11 cellular contexts compared by ENCODE assay signal in the genomic region with DNA sequence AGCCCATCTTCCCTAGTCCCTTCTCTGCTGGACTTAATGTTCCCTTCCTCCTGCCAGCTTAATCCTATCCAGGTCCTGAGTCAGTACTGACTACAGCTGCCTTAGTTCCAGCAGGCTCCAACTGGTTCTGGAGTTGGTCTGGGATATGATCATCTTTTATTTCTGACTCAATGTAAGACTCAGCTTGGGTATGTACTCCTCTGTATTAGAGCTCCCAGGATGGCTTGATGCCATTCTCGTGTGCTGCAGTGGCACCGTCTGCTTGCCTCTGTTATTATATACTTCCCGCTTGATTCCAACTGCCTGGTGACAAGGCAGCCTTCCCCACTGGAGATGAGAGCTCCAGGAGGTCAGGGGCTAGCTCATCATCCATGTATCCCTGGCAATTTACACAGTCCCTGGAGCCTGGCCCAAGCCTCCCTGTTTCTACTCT.
DNase-seq lines count a peak whose midpoint lies in the region; ATAC-seq and TF ChIP-seq lines count a peak whose summit lies in the region.
"Had no signal": no experiment of that assay in that cellular context is flagged by ENCODE, and none has a peak within 500 bp of the region (broad histone marks: within the 10 kb centered on the region; RNA-seq: fewer than 3 reads in every experiment).

No MANE protein-coding gene starts in this region.

- no peaks in the 10 kb centered on the region for H3K36me3 ChIP-seq in prostate gland
- H3K36me3 ChIP-seq: BLaER1 treated with 17β-estradiol and CSF1 and Interleukin-3, amounts not matched to agents 10 nM and 100 nM had no signal

- H3K27me3 ChIP-seq in prostate gland (replicated peaks; ENCODE audit: insufficient read depth), result no peaks in the 10 kb centered on the region
- H3K27me3 ChIP-seq: BLaER1 treated with 17β-estradiol and CSF1 and Interleukin-3, amounts not matched to agents 10 nM and 100 nM had no signal

- no peak for TF ChIP-seq POLR2A in prostate gland (IDR thresholded peaks at IDR 0.05)

- H3K27ac ChIP-seq in angular gyrus (ENCODE audit: low read depth, low read length) (peak overlapping the region; percentile 50), prostate gland (no peak overlapping the region)
- H3K27ac ChIP-seq: BLaER1 treated with 17β-estradiol and CSF1 and Interleukin-3, amounts not matched to agents 10 nM and 100 nM had no signal

- peak; percentile 98 for ATAC-seq in left ventricle myocardium superior

- no peaks in the 10 kb centered on the region for H3K9me3 ChIP-seq in prostate gland

- peak; percentile 3 for DNase-seq in GM04503 (ENCODE audit: low read depth)
- DNase-seq in left ventricle myocardium superior, result peak; percentile 57
- peak; percentile 39 for DNase-seq in skeletal muscle cell (ENCODE audit: low read depth)
- no peak for DNase-seq in foreskin melanocyte
- DNase-seq in NCI-H524 treated with DMSO at 0.1 percent for 48 hours (lab: John Stamatoyannopoulos, UW), result no peak
- DNase-seq in prostate gland (ENCODE audit: low spot score), result no peak
- no peak for DNase-seq in NCI-H1930 (lab: John Stamatoyannopoulos, UW)
- DNase-seq: T1000 had no signal

- intact Hi-C loops in left ventricle myocardium superior (cut with micrococcal nuclease) (no loop called here), prostate gland (cut with DNase I) (no loop called here)

- no peaks in the 10 kb centered on the region for H3K4me1 ChIP-seq in prostate gland (replicated peaks)
- H3K4me1 ChIP-seq: BLaER1 treated with 17β-estradiol and CSF1 and Interleukin-3, amounts not matched to agents 10 nM and 100 nM had no signal

- TF ChIP-seq CTCF in prostate gland (IDR thresholded peaks at IDR 0.05), result no peak

- 61% methylated on average over 3 of the region's 3 CpGs for WGBS in prostate gland

- H3K4me3 ChIP-seq in skeletal muscle cell (ENCODE audit: low read depth, low read length) (no peak overlapping the region), prostate gland (no peak overlapping the region)
- H3K4me3 ChIP-seq: BLaER1 treated with 17β-estradiol and CSF1 and Interleukin-3, amounts not matched to agents 10 nM and 100 nM; skin epidermis had no signal

Comparison
In these comparisons a context has a peak if more than half of its experiments do, and no peak if none do; other contexts are left out.
1. DNase-seq: peak in GM04503 (single experiment), left ventricle myocardium superior (single experiment) and skeletal muscle cell (single experiment); none in foreskin melanocyte (single experiment), NCI-H524 treated with DMSO at 0.1 percent for 48 hours (single experiment), prostate gland (single experiment) and NCI-H1930 (0 of 2).